ENCODE assay signal across 12 cellular contexts in the genomic region with DNA sequence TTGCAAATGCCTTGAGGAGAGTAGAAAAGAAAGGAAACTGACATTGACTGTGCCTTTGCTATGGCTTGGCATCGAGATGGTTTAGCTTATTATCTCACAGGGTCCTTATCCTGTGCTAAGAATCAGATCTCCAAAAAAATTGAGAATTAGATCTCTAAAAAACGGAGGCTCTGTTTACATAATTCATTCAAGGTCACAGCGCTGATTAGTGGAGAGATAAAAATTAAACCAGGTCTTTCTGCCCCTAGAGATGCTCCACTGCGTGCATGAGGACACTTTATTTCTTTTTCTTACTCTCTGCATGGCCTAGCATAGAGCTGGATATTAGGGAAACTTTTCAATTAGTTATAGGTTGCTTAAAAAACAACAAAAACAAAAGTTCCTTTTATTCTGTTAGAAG. TPM values are rescaled to one million over a fixed set of nuclear protein-coding genes. Genes with fewer than 3 reads are reported as not detected.
DNase-seq lines count a peak whose midpoint lies in the region; ATAC-seq and TF ChIP-seq lines count a peak whose summit lies in the region.
"Had no signal": no experiment of that assay in that cellular context is flagged by ENCODE, and none has a peak within 500 bp of the region (broad histone marks: within the 10 kb centered on the region; RNA-seq: fewer than 3 reads in every experiment).

No MANE protein-coding gene starts in this region.

- POLR2A ChIA-PET in activated B cell treated with CpG ODN at 0.5 μM for 24 hours (lab: Charles Lee): interaction anchor here (2.4 kb wide), 1 partner anchor 14 kb away, joined by 13 read pairs; no protein-coding TSS in a partner anchor

- H3K27me3 ChIP-seq in OCI-LY3 (ENCODE audit: low read depth, low read length): no peaks in the 10 kb centered on the region
- H3K27me3 ChIP-seq: BE2C had no signal

- H3K9me3 Mint-ChIP-seq in activated B cell treated with CpG ODN at 0.5 μM for 24 hours: no peaks in the 10 kb centered on the region
- no peaks in the 10 kb centered on the region for H3K9me3 Mint-ChIP-seq in nephron
- no peaks in the 10 kb centered on the region for H3K9me3 Mint-ChIP-seq in stimulated activated naive B cell treated with anti-CD40 and anti-IgM and Interleukin-4, amounts not matched to agents 10 μg/mL and 1 μg/mL and 100 μg/mL, for 72 hours
- H3K9me3 Mint-ChIP-seq: CD4-positive, alpha-beta memory T cell had no signal

- H3K27me3 Mint-ChIP-seq in activated B cell treated with CpG ODN at 0.5 μM for 24 hours (no peaks in the 10 kb centered on the region), nephron (ENCODE audit: low read depth) (no peaks in the 10 kb centered on the region)
- H3K27me3 Mint-ChIP-seq in stimulated activated naive B cell treated with anti-CD40 and anti-IgM and Interleukin-4, amounts not matched to agents 10 μg/mL and 1 μg/mL and 100 μg/mL, for 72 hours: no peaks in the 10 kb centered on the region
- H3K27me3 Mint-ChIP-seq: CD4-positive, alpha-beta memory T cell had no signal

- H3K9me3 ChIP-seq in OCI-LY3 (ENCODE audit: insufficient read depth, low read length): no peaks in the 10 kb centered on the region
- H3K9me3 ChIP-seq: BE2C, HAP-1 had no signal

- H3K9ac ChIP-seq in OCI-LY3 (ENCODE audit: low read length): no peak overlapping the region

- no peak overlapping the region for H3K27ac ChIP-seq in OCI-LY3 (ENCODE audit: low read length)
- H3K27ac ChIP-seq: HL-60 had no signal

- H3K4me3 Mint-ChIP-seq in activated B cell treated with CpG ODN at 0.5 μM for 24 hours (no peak overlapping the region), nephron (no peak overlapping the region)
- no peak overlapping the region for H3K4me3 Mint-ChIP-seq in stimulated activated naive B cell treated with anti-CD40 and anti-IgM and Interleukin-4, amounts not matched to agents 10 μg/mL and 1 μg/mL and 100 μg/mL, for 72 hours
- H3K4me3 Mint-ChIP-seq: CD4-positive, alpha-beta memory T cell had no signal

- CTCF ChIA-PET in activated B cell treated with CpG ODN at 0.5 μM for 24 hours (lab: Charles Lee): no interaction called here

- H3K36me3 Mint-ChIP-seq in activated B cell treated with CpG ODN at 0.5 μM for 24 hours (ENCODE audit: low read depth) (peaks cover 5% of the 10 kb centered on the region), nephron (ENCODE audit: low read depth) (no peaks in the 10 kb centered on the region)
- peaks cover 2 to 24% of the 10 kb centered on the region in 2 donors for H3K36me3 Mint-ChIP-seq in stimulated activated naive B cell treated with anti-CD40 and anti-IgM and Interleukin-4, amounts not matched to agents 10 μg/mL and 1 μg/mL and 100 μg/mL, for 72 hours
- H3K36me3 Mint-ChIP-seq: CD4-positive, alpha-beta memory T cell had no signal

- peaks cover 86% of the 10 kb centered on the region for H4K20me1 ChIP-seq in OCI-LY3 (ENCODE audit: insufficient read depth, low read length)

- no peak overlapping the region for H3K4me3 ChIP-seq in OCI-LY3 (ENCODE audit: low read length)
- H3K4me3 ChIP-seq: HAP-1 had no signal

- intact Hi-C loops in activated B cell treated with CpG ODN at 0.5 μM for 24 hours (cut with micrococcal nuclease) (no loop called here), Right ventricle myocardium inferior (cut with DNase I) (no loop called here)

- H3K79me2 ChIP-seq in OCI-LY3 (ENCODE audit: low read length): peaks cover 98% of the 10 kb centered on the region

- H2AFZ ChIP-seq in OCI-LY3 (ENCODE audit: low read depth, low read length): no peak overlapping the region

- ATAC-seq in activated B cell treated with CpG ODN at 0.5 μM for 24 hours (ENCODE audit: low read depth): no peak
- no peak for ATAC-seq in stimulated activated naive B cell treated with anti-CD40 and anti-IgM and Interleukin-4, amounts not matched to agents 10 μg/mL and 1 μg/mL and 100 μg/mL, for 72 hours (replicated peaks)
- ATAC-seq in Right ventricle myocardium inferior: no peak

- H3K4me1 ChIP-seq in OCI-LY3 (ENCODE audit: low read length): peaks cover 66% of the 10 kb centered on the region

- H3K4me2 ChIP-seq in OCI-LY3 (ENCODE audit: low read length): 0 out of 2 replicates have a peak overlapping the region, but pooled peaks have one; percentile 85

- peaks cover 90% of the 10 kb centered on the region for H3K4me1 Mint-ChIP-seq in activated B cell treated with CpG ODN at 0.5 μM for 24 hours
- peaks cover 76% of the 10 kb centered on the region for H3K4me1 Mint-ChIP-seq in nephron
- H3K4me1 Mint-ChIP-seq in stimulated activated naive B cell treated with anti-CD40 and anti-IgM and Interleukin-4, amounts not matched to agents 10 μg/mL and 1 μg/mL and 100 μg/mL, for 72 hours: peaks cover 58 to 79% of the 10 kb centered on the region in 2 donors

- H3K36me3 ChIP-seq in OCI-LY3 (replicated peaks; ENCODE audit: low read depth, low read length): no peaks in the 10 kb centered on the region
- H3K36me3 ChIP-seq: HAP-1 had no signal

- H3K27ac Mint-ChIP-seq in activated B cell treated with CpG ODN at 0.5 μM for 24 hours (peak overlapping the region; percentile 50), nephron (peak overlapping the region; percentile 3 to 68 (median 38))
- H3K27ac Mint-ChIP-seq in stimulated activated naive B cell treated with anti-CD40 and anti-IgM and Interleukin-4, amounts not matched to agents 10 μg/mL and 1 μg/mL and 100 μg/mL, for 72 hours: peak overlapping the region; percentile 47
- H3K27ac Mint-ChIP-seq: CD4-positive, alpha-beta memory T cell had no signal

- TF ChIP-seq CTCF in OCI-LY3 (IDR thresholded peaks at IDR 0.05; ENCODE audit: low read depth, low read length) (no peak), activated B cell treated with CpG ODN at 0.5 μM for 24 hours (IDR thresholded peaks at IDR 0.05) (no peak), nephron (IDR thresholded peaks at IDR 0.05; ENCODE audit: unreplicated experiment in 3 of 3) (no peak)

- DNase-seq in activated B cell treated with CpG ODN at 0.5 μM for 24 hours (no peak), Right ventricle myocardium inferior (ENCODE audit: missing footprints) (no peak), NCI-H526 treated with DMSO at 0.1 percent for 48 hours (lab: John Stamatoyannopoulos, UW) (no peak), GOT3 (lab: John Stamatoyannopoulos, UW) (no peak)
- DNase-seq in stimulated activated naive B cell treated with anti-CD40 and anti-IgM and Interleukin-4, amounts not matched to agents 10 μg/mL and 1 μg/mL and 100 μg/mL, for 72 hours: no peak
- DNase-seq: CD4-positive, alpha-beta memory T cell; DMS79 had no signal

RNA-seq across cellular contexts. Expression of a gene that starts 17.3 kb away (rescaled TPM):
- total RNA-seq in activated B cell treated with CpG ODN at 0.5 μM for 24 hours (44.0 and 46.3 TPM in 2 replicates), Right ventricle myocardium inferior (11.9 TPM)
